ENCODE assay signal across 1 cellular context in the genomic region with DNA sequence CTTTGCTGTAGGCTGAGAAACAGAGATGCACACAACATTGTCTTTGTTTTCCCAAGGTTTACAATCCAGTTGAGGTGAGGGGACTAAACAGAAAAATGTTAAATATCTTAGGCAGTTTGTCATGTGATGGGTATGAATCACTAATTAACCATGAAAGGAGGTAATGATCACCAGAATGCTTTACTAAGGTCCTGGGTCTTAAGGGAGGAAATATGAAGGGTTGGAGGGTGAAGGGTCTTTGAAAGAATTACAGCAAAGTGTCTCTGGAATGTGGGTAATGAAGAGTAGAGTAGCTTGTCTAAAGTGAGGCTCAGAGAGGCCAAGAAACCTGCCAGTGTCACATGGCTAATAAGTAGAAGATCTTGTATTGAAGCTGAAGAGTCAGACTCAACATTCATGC.
TF ChIP-seq lines count a peak whose summit lies in the region.

No MANE protein-coding gene starts in this region.

TF ChIP-seq in IMR-90, 13 proteins besides CTCF, POLR2A, EP300 and RAD21:
- no peak for TF ChIP-seq NFE2L2 (IDR thresholded peaks at IDR 0.05; ENCODE audit: low read depth, low read length)
- no peak for TF ChIP-seq RCOR1 (IDR thresholded peaks at IDR 0.05; ENCODE audit: insufficient replicate concordance, low read length)
- no peak for TF ChIP-seq ELK1 (IDR thresholded peaks at IDR 0.05; ENCODE audit: borderline replicate concordance, low read depth, low read length)
- no peak for TF ChIP-seq CHD1 (IDR thresholded peaks at IDR 0.05; ENCODE audit: low read depth, low read length)
- TF ChIP-seq MXI1 (IDR thresholded peaks at IDR 0.05; ENCODE audit: borderline replicate concordance, low read depth, low read length), result no peak
- TF ChIP-seq, protein P1, sequence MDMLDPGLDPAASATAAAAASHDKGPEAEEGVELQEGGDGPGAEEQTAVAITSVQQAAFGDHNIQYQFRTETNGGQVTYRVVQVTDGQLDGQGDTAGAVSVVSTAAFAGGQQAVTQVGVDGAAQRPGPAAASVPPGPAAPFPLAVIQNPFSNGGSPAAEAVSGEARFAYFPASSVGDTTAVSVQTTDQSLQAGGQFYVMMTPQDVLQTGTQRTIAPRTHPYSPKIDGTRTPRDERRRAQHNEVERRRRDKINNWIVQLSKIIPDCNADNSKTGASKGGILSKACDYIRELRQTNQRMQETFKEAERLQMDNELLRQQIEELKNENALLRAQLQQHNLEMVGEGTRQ (IDR thresholded peaks at IDR 0.05; ENCODE audit: low read depth, low read length), result no peak
- TF ChIP-seq MAFK (IDR thresholded peaks at IDR 0.05; ENCODE audit: low read depth, low read length), result no peak
- no peak for TF ChIP-seq RFX5 (IDR thresholded peaks at IDR 0.05; ENCODE audit: low read depth, low read length)
- no peak for TF ChIP-seq CEBPB (IDR thresholded peaks at IDR 0.05; ENCODE audit: low read depth, low read length)
- TF ChIP-seq BHLHE40 (IDR thresholded peaks at IDR 0.05; ENCODE audit: low read depth, low read length), result no peak
- no peak for TF ChIP-seq SMC3 (IDR thresholded peaks at IDR 0.05; ENCODE audit: low read depth, low read length)
- no peak for TF ChIP-seq FOS (IDR thresholded peaks at IDR 0.05; ENCODE audit: low read depth, low read length)
- no peak for TF ChIP-seq MAZ (IDR thresholded peaks at IDR 0.05; ENCODE audit: borderline replicate concordance, low read depth, low read length)
TF ChIP-seq in IMR-90: peak in this region for 0.
